6 cellular contexts compared by ENCODE assay signal in the genomic region with DNA sequence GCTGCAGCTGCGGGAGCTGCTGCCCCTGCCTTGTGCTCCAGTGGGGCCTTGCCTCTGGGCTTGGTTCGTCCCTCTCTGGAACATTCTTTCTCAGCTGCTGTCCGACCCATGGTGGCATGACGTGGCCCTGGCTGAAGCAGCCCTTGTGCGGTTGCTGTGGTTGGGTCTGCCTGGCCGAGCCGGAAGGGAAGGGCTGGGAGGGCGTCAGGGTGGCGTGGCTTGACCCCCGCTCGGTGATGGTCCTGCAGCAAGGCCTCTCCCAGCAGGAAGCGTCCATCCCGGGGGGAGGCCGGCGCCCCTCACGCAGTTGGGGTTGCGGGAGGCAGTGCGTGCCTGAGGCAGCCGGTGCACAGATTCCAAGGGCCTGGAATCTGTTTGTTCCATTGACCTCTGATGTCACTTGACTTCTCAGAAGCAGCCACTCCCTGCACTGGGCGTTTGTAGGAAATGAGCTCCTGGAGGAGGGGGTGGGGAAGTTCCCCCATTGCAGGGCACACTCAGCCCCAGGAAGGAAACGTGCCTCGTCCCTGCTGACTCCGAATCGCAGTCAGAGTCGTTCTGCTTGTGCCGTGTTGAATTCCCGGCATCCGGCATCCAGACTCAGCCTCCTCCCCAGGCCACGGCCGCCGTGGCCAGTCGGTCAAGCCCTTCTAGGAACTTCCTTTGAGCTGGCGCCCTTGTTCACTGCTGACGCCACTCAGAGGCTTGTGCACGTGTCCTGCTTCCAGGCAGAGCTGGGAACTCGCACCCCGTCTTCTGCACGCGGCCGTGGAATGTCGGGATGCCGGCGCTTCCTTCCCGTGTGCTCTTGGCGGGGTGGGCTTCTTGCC. TPM values are rescaled to one million over a fixed set of nuclear protein-coding genes. Genes with fewer than 3 reads are reported as not detected.
A peak's percentile ranks its signal among the peaks of the same experiment; 100 is the strongest.
DNase-seq lines count a peak whose midpoint lies in the region; ATAC-seq, FAIRE-seq and TF ChIP-seq lines count a peak whose summit lies in the region.

No MANE protein-coding gene starts in this region.

- peak; percentile 91 for DNase-seq in RCC 7860 (ENCODE audit: low spot score)
- peak; percentile 92 for DNase-seq in fibroblast of villous mesenchyme (ENCODE audit: low read depth)
- DNase-seq in stimulated activated CD4-positive, alpha-beta T cell treated with anti-CD3 and anti-CD28 coated beads, Interleukin-2, amount 100 ng/mL, for 4 hours (ENCODE audit: low read depth), result peak; percentile 72
- DNase-seq in RKO (ENCODE audit: low spot score), result no peak
- no peak for DNase-seq in activated CD8-positive, alpha-beta memory T cell treated with anti-CD3 and anti-CD28 coated beads, Interleukin-2, amount 10 ng/mL, durations not matched to agents 7 days and 5 days

- H3K9me3 Mint-ChIP-seq in activated CD8-positive, alpha-beta memory T cell treated with anti-CD3 and anti-CD28 coated beads, Interleukin-2, amount 10 ng/mL, durations not matched to agents 7 days and 5 days (ENCODE audit: low read depth), result no peaks in the 10 kb centered on the region

- TF ChIP-seq CTCF in fibroblast of villous mesenchyme (IDR thresholded peaks at IDR 0.05; ENCODE audit: insufficient read depth, low read depth, low read length), result no peak

- H3K27me3 Mint-ChIP-seq in activated CD8-positive, alpha-beta memory T cell treated with anti-CD3 and anti-CD28 coated beads, Interleukin-2, amount 10 ng/mL, durations not matched to agents 7 days and 5 days, result no peaks in the 10 kb centered on the region

- CTCF ChIA-PET in activated CD8-positive, alpha-beta memory T cell treated with anti-CD3 and anti-CD28 coated beads, Interleukin-2, amount 10 ng/mL, durations not matched to agents 7 days and 5 days (lab: Charles Lee), result interaction anchor here (1.0 kb wide), 1 partner anchor 29 kb away, joined by 3 read pairs; the partner anchor contains the start of gene RTEL1

- FAIRE-seq in RCC 7860 (lab: Jason Lieb, UNC), result peak; percentile 76

- no peaks in the 10 kb centered on the region for H3K36me3 Mint-ChIP-seq in activated CD8-positive, alpha-beta memory T cell treated with anti-CD3 and anti-CD28 coated beads, Interleukin-2, amount 10 ng/mL, durations not matched to agents 7 days and 5 days

- H3K27ac Mint-ChIP-seq in activated CD8-positive, alpha-beta memory T cell treated with anti-CD3 and anti-CD28 coated beads, Interleukin-2, amount 10 ng/mL, durations not matched to agents 7 days and 5 days, result no peak overlapping the region

- no peak overlapping the region for H3K4me3 ChIP-seq in fibroblast of villous mesenchyme (ENCODE audit: low read depth, low read length)

- no peak overlapping the region for H3K4me3 Mint-ChIP-seq in activated CD8-positive, alpha-beta memory T cell treated with anti-CD3 and anti-CD28 coated beads, Interleukin-2, amount 10 ng/mL, durations not matched to agents 7 days and 5 days

- ATAC-seq in HG02571 (IDR thresholded peaks at IDR 0.05; ENCODE audit: unreplicated experiment), result no peak
- no peak for ATAC-seq in activated CD8-positive, alpha-beta memory T cell treated with anti-CD3 and anti-CD28 coated beads, Interleukin-2, amount 10 ng/mL, durations not matched to agents 7 days and 5 days

- peaks cover 7% of the 10 kb centered on the region for H3K4me1 Mint-ChIP-seq in activated CD8-positive, alpha-beta memory T cell treated with anti-CD3 and anti-CD28 coated beads, Interleukin-2, amount 10 ng/mL, durations not matched to agents 7 days and 5 days

RNA-seq across cellular contexts. Expression of gene TNFRSF6B, which starts 9.7 kb away (rescaled TPM):
- total RNA-seq in fibroblast of villous mesenchyme, result 31.5 and 44.5 TPM in 2 replicates
- not detected for total RNA-seq in activated CD8-positive, alpha-beta memory T cell treated with anti-CD3 and anti-CD28 coated beads, Interleukin-2, amount 10 ng/mL, durations not matched to agents 7 days and 5 days

RNA-seq across cellular contexts. Expression of gene ARFRP1, which starts 21.1 kb away (rescaled TPM):
- total RNA-seq in fibroblast of villous mesenchyme, result 24.2 and 30.3 TPM in 2 replicates
- 10 to 100 TPM; 62.6 to 62.7 TPM for total RNA-seq in activated CD8-positive, alpha-beta memory T cell treated with anti-CD3 and anti-CD28 coated beads, Interleukin-2, amount 10 ng/mL, durations not matched to agents 7 days and 5 days

RNA-seq across cellular contexts. Expression of gene ZGPAT, which starts 21.1 kb away (rescaled TPM):
- total RNA-seq in fibroblast of villous mesenchyme, result 19.4 and 20.3 TPM in 2 replicates
- total RNA-seq in activated CD8-positive, alpha-beta memory T cell treated with anti-CD3 and anti-CD28 coated beads, Interleukin-2, amount 10 ng/mL, durations not matched to agents 7 days and 5 days, result 10 to 100 TPM; 38.8 to 54.6 TPM

RNA-seq across cellular contexts. Expression of gene RTEL1, which starts 28.6 kb away (rescaled TPM):
- total RNA-seq in fibroblast of villous mesenchyme, result 11.7 and 14.2 TPM in 2 replicates
- total RNA-seq in activated CD8-positive, alpha-beta memory T cell treated with anti-CD3 and anti-CD28 coated beads, Interleukin-2, amount 10 ng/mL, durations not matched to agents 7 days and 5 days, result 10 to 100 TPM; 50.0 to 53.6 TPM

RNA-seq across cellular contexts. Expression of gene STMN3, which starts 33.5 kb away (rescaled TPM):
- 5.6 and 10.6 TPM in 2 replicates for total RNA-seq in fibroblast of villous mesenchyme
- 10 to 100 TPM in 1 of 2 experiments, 1 to 10 TPM in 1; 8.0 to 15.9 TPM for total RNA-seq in activated CD8-positive, alpha-beta memory T cell treated with anti-CD3 and anti-CD28 coated beads, Interleukin-2, amount 10 ng/mL, durations not matched to agents 7 days and 5 days

Comparison
In these comparisons a context has a peak if more than half of its experiments do, and no peak if none do; other contexts are left out.
1. DNase-seq: peak in RCC 7860 (single experiment), fibroblast of villous mesenchyme (single experiment) and stimulated activated CD4-positive, alpha-beta T cell treated with anti-CD3 and anti-CD28 coated beads, Interleukin-2, amount 100 ng/mL, for 4 hours (single experiment); none in RKO (single experiment) and activated CD8-positive, alpha-beta memory T cell treated with anti-CD3 and anti-CD28 coated beads, Interleukin-2, amount 10 ng/mL, durations not matched to agents 7 days and 5 days (single experiment).
2. RNA of gene TNFRSF6B, which starts 9.7 kb away (total RNA-seq): 31.5 to 44.5 TPM in fibroblast of villous mesenchyme; not detected in activated CD8-positive, alpha-beta memory T cell treated with anti-CD3 and anti-CD28 coated beads, Interleukin-2, amount 10 ng/mL, durations not matched to agents 7 days and 5 days; every median in the first group is over 10 times any median in the second.